In genomic region chrX:48576108-48576507, GRCh38 we compare ENCODE assay signal across 10 cellular contexts. TPM values are rescaled to one million over a fixed set of nuclear protein-coding genes. Genes with fewer than 3 reads are reported as not detected.
DNase-seq lines count a peak whose midpoint lies in the region; ATAC-seq and TF ChIP-seq lines count a peak whose summit lies in the region.
"Had no signal": no experiment of that assay in that cellular context is flagged by ENCODE, and none has a peak within 500 bp of the region (broad histone marks: within the 10 kb centered on the region; RNA-seq: fewer than 3 reads in every experiment).

No MANE protein-coding gene starts in this region.

- CTCF ChIA-PET in activated naive CD4-positive, alpha-beta T cell treated with anti-CD3 and anti-CD28 coated beads for 36 hours (lab: Charles Lee): no interaction called here
- CTCF ChIA-PET in activated CD4-positive, alpha-beta memory T cell treated with anti-CD3 and anti-CD28 coated beads, Interleukin-2, amount 10 ng/mL, durations not matched to agents 7 days and 5 days (lab: Charles Lee): interaction anchor here (2.5 kb wide), 1 partner anchor 37 kb away, joined by 17 read pairs; the partner anchor contains the start of gene TBC1D25

- H3K4me1 Mint-ChIP-seq in activated naive CD4-positive, alpha-beta T cell treated with anti-CD3 and anti-CD28 coated beads for 36 hours (ENCODE audit: low read depth): peaks cover 32% of the 10 kb centered on the region
- H3K4me1 Mint-ChIP-seq in activated CD4-positive, alpha-beta memory T cell treated with anti-CD3 and anti-CD28 coated beads, Interleukin-2, amount 10 ng/mL, durations not matched to agents 7 days and 5 days: peaks cover 38% of the 10 kb centered on the region

- TF ChIP-seq CTCF in gastroesophageal sphincter (IDR thresholded peaks at IDR 0.05) (no peak), stomach (IDR thresholded peaks at IDR 0.05) (no peak), omental fat pad (IDR thresholded peaks at IDR 0.05) (no peak)

- no peaks in the 10 kb centered on the region for H3K9me3 Mint-ChIP-seq in activated naive CD4-positive, alpha-beta T cell treated with anti-CD3 and anti-CD28 coated beads for 36 hours
- no peaks in the 10 kb centered on the region for H3K9me3 Mint-ChIP-seq in activated CD4-positive, alpha-beta memory T cell treated with anti-CD3 and anti-CD28 coated beads, Interleukin-2, amount 10 ng/mL, durations not matched to agents 7 days and 5 days

- TF ChIP-seq EP300 in gastroesophageal sphincter (IDR thresholded peaks at IDR 0.05) (no peak), stomach (IDR thresholded peaks at IDR 0.05) (no peak)

- POLR2A ChIA-PET in activated CD4-positive, alpha-beta memory T cell treated with anti-CD3 and anti-CD28 coated beads, Interleukin-2, amount 10 ng/mL, durations not matched to agents 7 days and 5 days (lab: Charles Lee): interaction anchor here (1.5 to 3.0 kb wide), 3 partner anchors 14 to 102 kb away, joined by 7 to 16 read pairs (median 8); partner anchors contain the start of gene EBP

- intact Hi-C loops in activated naive CD4-positive, alpha-beta T cell treated with anti-CD3 and anti-CD28 coated beads for 36 hours (cut with micrococcal nuclease): loop anchor here (10.0 kb wide), 1 partner anchor 491 kb away; no protein-coding TSS in a partner anchor
- intact Hi-C loops in stomach (cut with DNase I; ENCODE audit: low total_unique reads): no loop called here

- TF ChIP-seq POLR2A in gastroesophageal sphincter (IDR thresholded peaks at IDR 0.05): no peak
- TF ChIP-seq POLR2A in stomach (IDR thresholded peaks at IDR 0.05): no peak

- peak overlapping the region; percentile 96 for H3K4me3 Mint-ChIP-seq in activated naive CD4-positive, alpha-beta T cell treated with anti-CD3 and anti-CD28 coated beads for 36 hours
- peak overlapping the region; percentile 98 for H3K4me3 Mint-ChIP-seq in activated CD4-positive, alpha-beta memory T cell treated with anti-CD3 and anti-CD28 coated beads, Interleukin-2, amount 10 ng/mL, durations not matched to agents 7 days and 5 days

- no peaks in the 10 kb centered on the region for H3K27me3 Mint-ChIP-seq in activated naive CD4-positive, alpha-beta T cell treated with anti-CD3 and anti-CD28 coated beads for 36 hours (ENCODE audit: low read depth)
- no peaks in the 10 kb centered on the region for H3K27me3 Mint-ChIP-seq in activated CD4-positive, alpha-beta memory T cell treated with anti-CD3 and anti-CD28 coated beads, Interleukin-2, amount 10 ng/mL, durations not matched to agents 7 days and 5 days

- no peaks in the 10 kb centered on the region for H3K9me3 ChIP-seq in gastroesophageal sphincter
- H3K9me3 ChIP-seq in stomach: no peaks in the 10 kb centered on the region

- 95% methylated on average over 3 of the region's 6 CpGs; no CpG with 5 or more reads in 1 of the 2 donors for WGBS in gastroesophageal sphincter (ENCODE audit: low coverage in 1 of 2), 2 donors
- 33 to 63% (median 44%) methylated on average over 2 to 6 of the region's 6 CpGs for WGBS in stomach, 5 donors

- H3K4me3 ChIP-seq in gastroesophageal sphincter: peak overlapping the region in 1 of 2 donors; percentile 75
- H3K4me3 ChIP-seq in stomach: peak overlapping the region; percentile 50 to 72 (median 56)

- H3K4me1 ChIP-seq in gastroesophageal sphincter (peaks cover 6 to 16% (median 13%) of the 10 kb centered on the region in 3 donors), stomach (peaks cover 13 to 40% (median 16%) of the 10 kb centered on the region in 4 donors)

- H3K27ac ChIP-seq in gastroesophageal sphincter: peak overlapping the region in 3 of 4 donors; percentile 96 to 98 (median 98)
- H3K27ac ChIP-seq in stomach: peak overlapping the region in 4 of 5 donors; percentile 96 to 99 (median 98)

- H3K27ac Mint-ChIP-seq in activated naive CD4-positive, alpha-beta T cell treated with anti-CD3 and anti-CD28 coated beads for 36 hours: peak overlapping the region; percentile 99
- peak overlapping the region; percentile 99 for H3K27ac Mint-ChIP-seq in activated CD4-positive, alpha-beta memory T cell treated with anti-CD3 and anti-CD28 coated beads, Interleukin-2, amount 10 ng/mL, durations not matched to agents 7 days and 5 days

- H3K27me3 ChIP-seq in gastroesophageal sphincter (no peaks in the 10 kb centered on the region), stomach (no peaks in the 10 kb centered on the region)

- no peak for ATAC-seq in gastroesophageal sphincter
- no peak for ATAC-seq in omental fat pad (ENCODE audit: low FRiP score)

- peaks cover 38% of the 10 kb centered on the region for H3K36me3 Mint-ChIP-seq in activated naive CD4-positive, alpha-beta T cell treated with anti-CD3 and anti-CD28 coated beads for 36 hours (ENCODE audit: low read depth)
- H3K36me3 Mint-ChIP-seq in activated CD4-positive, alpha-beta memory T cell treated with anti-CD3 and anti-CD28 coated beads, Interleukin-2, amount 10 ng/mL, durations not matched to agents 7 days and 5 days (ENCODE audit: low read depth): peaks cover 54% of the 10 kb centered on the region

- no peak for DNase-seq in activated naive CD4-positive, alpha-beta T cell treated with anti-CD3 and anti-CD28 coated beads for 36 hours
- no peak for DNase-seq in activated naive CD4-positive, alpha-beta T cell treated with anti-CD3 and anti-CD28 coated beads, Interleukin-2, amount 50 U/mL, for 16 hours
- no peak for DNase-seq in activated CD4-positive, alpha-beta memory T cell treated with anti-CD3 and anti-CD28 coated beads, Interleukin-2, amount 10 ng/mL, durations not matched to agents 7 days and 5 days
- DNase-seq in stomach (no peak), omental fat pad (ENCODE audit: low spot score) (no peak), HuH-7 (ENCODE audit: low spot score) (no peak), NCI-H2107 (lab: John Stamatoyannopoulos, UW) (no peak)
- DNase-seq: H9, NCI-H2171 had no signal

- H3K36me3 ChIP-seq in gastroesophageal sphincter (peaks cover 3 to 47% of the 10 kb centered on the region in 2 donors), stomach (peaks cover 23 to 50% (median 46%) of the 10 kb centered on the region in 4 donors)

RNA-seq across cellular contexts. Expression of gene RBM3, which starts 1.8 kb away (rescaled TPM):
- total RNA-seq in activated naive CD4-positive, alpha-beta T cell treated with anti-CD3 and anti-CD28 coated beads for 36 hours: 100 to 1,000 TPM; 139 to 143 TPM
- total RNA-seq in activated CD4-positive, alpha-beta memory T cell treated with anti-CD3 and anti-CD28 coated beads, Interleukin-2, amount 10 ng/mL, durations not matched to agents 7 days and 5 days: 100 to 1,000 TPM; 180 to 182 TPM
- 100 to 1,000 TPM in 3 of 4 donors, 10 to 100 TPM in 1; 83.7 to 233 (median 182) TPM for total RNA-seq in gastroesophageal sphincter
- total RNA-seq in stomach: 100 to 1,000 TPM; 109 to 419 (median 165) TPM
- 100 to 1,000 TPM; 106 to 229 (median 122) TPM for polyA plus RNA-seq in stomach
- 100 to 1,000 TPM; 151 to 280 (median 263) TPM for total RNA-seq in omental fat pad

RNA-seq across cellular contexts. Expression of gene WDR13, which starts 21.2 kb away (rescaled TPM):
- 10 to 100 TPM; 37.0 to 40.1 TPM for total RNA-seq in activated naive CD4-positive, alpha-beta T cell treated with anti-CD3 and anti-CD28 coated beads for 36 hours
- 10 to 100 TPM; 48.5 to 53.5 TPM for total RNA-seq in activated CD4-positive, alpha-beta memory T cell treated with anti-CD3 and anti-CD28 coated beads, Interleukin-2, amount 10 ng/mL, durations not matched to agents 7 days and 5 days
- total RNA-seq in gastroesophageal sphincter (100 to 1,000 TPM; 108 to 182 (median 139) TPM), stomach (100 to 1,000 TPM in 4 of 5 donors, 10 to 100 TPM in 1; 52.0 to 433 (median 194) TPM), omental fat pad (100 to 1,000 TPM in 3 of 4 donors, 10 to 100 TPM in 1; 95.4 to 149 (median 126) TPM)
- polyA plus RNA-seq in stomach: 100 to 1,000 TPM; 121 to 197 (median 165) TPM

RNA-seq across cellular contexts. Expression of gene TBC1D25, which starts 36.6 kb away (rescaled TPM):
- total RNA-seq in activated naive CD4-positive, alpha-beta T cell treated with anti-CD3 and anti-CD28 coated beads for 36 hours: 10 to 100 TPM; 10.6 to 11.1 TPM
- 10 to 100 TPM; 21.7 to 22.3 TPM for total RNA-seq in activated CD4-positive, alpha-beta memory T cell treated with anti-CD3 and anti-CD28 coated beads, Interleukin-2, amount 10 ng/mL, durations not matched to agents 7 days and 5 days
- total RNA-seq in gastroesophageal sphincter: 10 to 100 TPM in 3 of 4 donors, 1 to 10 TPM in 1; 8.4 to 16.9 (median 12.7) TPM
- 10 to 100 TPM in 2 of 5 donors, 1 to 10 TPM in 2, not detected in 1; 4.6 to 13.6 (median 9.0) TPM for total RNA-seq in stomach
- polyA plus RNA-seq in stomach: 1 to 10 TPM; 5.2 to 6.5 (median 5.9) TPM
- total RNA-seq in omental fat pad: 10 to 100 TPM in 3 of 4 donors, 1 to 10 TPM in 1; 8.7 to 15.4 (median 13.2) TPM

RNA-seq across cellular contexts. Expression of gene EBP, which starts 54.5 kb away (rescaled TPM):
- total RNA-seq in activated naive CD4-positive, alpha-beta T cell treated with anti-CD3 and anti-CD28 coated beads for 36 hours: 100 to 1,000 TPM; 118 to 123 TPM
- 100 to 1,000 TPM; 446 to 461 TPM for total RNA-seq in activated CD4-positive, alpha-beta memory T cell treated with anti-CD3 and anti-CD28 coated beads, Interleukin-2, amount 10 ng/mL, durations not matched to agents 7 days and 5 days
- total RNA-seq in gastroesophageal sphincter (10 to 100 TPM; 12.9 to 17.7 (median 14.5) TPM), stomach (100 to 1,000 TPM in 1 of 5 donors, 10 to 100 TPM in 3, 1 to 10 TPM in 1; 5.8 to 208 (median 46.4) TPM), omental fat pad (10 to 100 TPM; 15.1 to 24.9 (median 17.2) TPM)
- 100 to 1,000 TPM in 1 of 3 donors, 10 to 100 TPM in 2; 28.9 to 112 (median 74.8) TPM for polyA plus RNA-seq in stomach
